Comparison of ENCODE assay signal across 1 cellular context in the genomic region with DNA sequence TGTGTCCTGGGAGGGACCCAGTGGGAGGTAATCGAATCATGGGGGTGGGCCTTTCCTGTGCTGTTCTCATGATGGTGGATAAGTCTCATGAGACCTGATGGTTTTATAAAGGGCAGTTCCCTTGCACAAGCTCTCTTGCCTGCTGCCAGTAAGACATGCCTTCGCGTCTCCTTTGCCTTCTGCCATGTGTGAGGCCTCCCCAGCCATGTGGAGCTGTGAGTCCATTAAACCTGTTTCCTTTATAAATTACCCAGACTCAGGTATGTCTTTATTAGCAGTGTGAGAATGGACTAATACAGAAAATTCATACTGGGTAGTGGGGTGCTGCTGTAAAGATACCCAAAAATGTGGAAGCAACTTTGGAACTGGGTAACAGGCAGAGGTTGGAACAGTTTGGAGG.
DNase-seq lines count a peak whose midpoint lies in the region; ATAC-seq, FAIRE-seq and TF ChIP-seq lines count a peak whose summit lies in the region.
"Not testable (repeated sequence)": the region's sequence is repeated elsewhere in the genome, so short reads cannot be mapped to it uniquely, and the experiment has no call there.

No MANE protein-coding gene starts in this region.

- not testable (repeated sequence) for ATAC-seq in HepG2

- TF ChIP-seq EP300 in HepG2 (IDR thresholded peaks at IDR 0.05; ENCODE audit: low read depth in 2 of 2, low read length in 2 of 2); HepG2 (CRISPR knock-in tag; IDR thresholded peaks at IDR 0.05; ENCODE audit: borderline replicate concordance): not testable (repeated sequence)

- H3K79me2 ChIP-seq in HepG2 (ENCODE audit: insufficient read depth, low read length): not testable (repeated sequence)

- not testable (repeated sequence) for H3K9me3 ChIP-seq in HepG2 (ENCODE audit: low read length)

- not testable (repeated sequence) for H3K27ac ChIP-seq in HepG2 (ENCODE audit: extremely low read length, insufficient read depth, low read length)

- intact Hi-C loops in HepG2 (cut with micrococcal nuclease; ENCODE audit: unreplicated experiment): not testable (repeated sequence)

- not testable (repeated sequence) for BruUV-seq in HepG2 (replicated peaks; lab: Mats Ljungman, UMichigan)

- CTCF ChIA-PET in HepG2 (lab: Yijun Ruan, JAX; ENCODE audit: low intra/inter-chr PET ratio, low total read pairs): not testable (repeated sequence)

- H2AFZ ChIP-seq in HepG2 (ENCODE audit: low read length): not testable (repeated sequence)

- in situ Hi-C loops in HepG2 (cut with HindIII; ENCODE audit: extremely low pct_ligation_motif_present, low pct_unique_long_range_greater_than_20kb): not testable (repeated sequence)

- not testable (repeated sequence) for H3K4me1 ChIP-seq in HepG2 (ENCODE audit: insufficient read depth, low read length)

- not testable (repeated sequence) for H3K9ac ChIP-seq in HepG2 (ENCODE audit: insufficient read depth, low read depth, low read length)

- FAIRE-seq in HepG2 (lab: Jason Lieb, UNC): not testable (repeated sequence)

- not testable (repeated sequence) for H3K4me2 ChIP-seq in HepG2 (ENCODE audit: low read depth, low read length)

- H3K36me3 ChIP-seq in HepG2 (replicated peaks in 1 of 2; ENCODE audit: control insufficient read depth in 1 of 2, insufficient read depth in 2 of 2, low read length in 2 of 2): not testable (repeated sequence)

- WGBS in HepG2 (ENCODE audit: low lambda C conversion rate): 4% methylated on average over 3 of the region's 3 CpGs

- TF ChIP-seq POLR2A in HepG2 (IDR thresholded peaks at IDR 0.05; ENCODE audit: insufficient read depth in 1 of 2, low read depth in 2 of 2, low read length in 2 of 2): not testable (repeated sequence)

- H3K27me3 ChIP-seq in HepG2 (ENCODE audit: control insufficient read depth in 1 of 2, insufficient read depth in 2 of 2, low read length in 2 of 2): not testable (repeated sequence)

- POLR2A ChIA-PET in HepG2 (lab: Yijun Ruan, JAX): not testable (repeated sequence)

- not testable (repeated sequence) for H3K4me3 ChIP-seq in HepG2 (replicated peaks in 1 of 3; ENCODE audit: insufficient read depth in 1 of 3, low read depth in 2 of 3, low read length in 3 of 3)

- DNase-seq in HepG2 (ENCODE audit: low spot score): not testable (repeated sequence)

- not testable (repeated sequence) for TF ChIP-seq CTCF in HepG2 (CRISPR knock-in tag; IDR thresholded peaks at IDR 0.05)

- H4K20me1 ChIP-seq in HepG2 (ENCODE audit: insufficient read depth, low read length): not testable (repeated sequence)

- TF ChIP-seq RAD21 in HepG2 (CRISPR knock-in tag; IDR thresholded peaks at IDR 0.05): not testable (repeated sequence)

TF ChIP-seq in HepG2, 621 proteins besides CTCF, POLR2A, EP300 and RAD21:
- TF ChIP-seq, protein P1, sequence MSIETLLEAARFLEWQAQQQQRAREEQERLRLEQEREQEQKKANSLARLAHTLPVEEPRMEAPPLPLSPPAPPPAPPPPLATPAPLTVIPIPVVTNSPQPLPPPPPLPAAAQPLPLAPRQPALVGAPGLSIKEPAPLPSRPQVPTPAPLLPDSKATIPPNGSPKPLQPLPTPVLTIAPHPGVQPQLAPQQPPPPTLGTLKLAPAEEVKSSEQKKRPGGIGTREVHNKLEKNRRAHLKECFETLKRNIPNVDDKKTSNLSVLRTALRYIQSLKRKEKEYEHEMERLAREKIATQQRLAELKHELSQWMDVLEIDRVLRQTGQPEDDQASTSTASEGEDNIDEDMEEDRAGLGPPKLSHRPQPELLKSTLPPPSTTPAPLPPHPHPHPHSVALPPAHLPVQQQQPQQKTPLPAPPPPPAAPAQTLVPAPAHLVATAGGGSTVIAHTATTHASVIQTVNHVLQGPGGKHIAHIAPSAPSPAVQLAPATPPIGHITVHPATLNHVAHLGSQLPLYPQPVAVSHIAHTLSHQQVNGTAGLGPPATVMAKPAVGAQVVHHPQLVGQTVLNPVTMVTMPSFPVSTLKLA (IDR thresholded peaks at IDR 0.05): peak; percentile 90
